In the genomic region with DNA sequence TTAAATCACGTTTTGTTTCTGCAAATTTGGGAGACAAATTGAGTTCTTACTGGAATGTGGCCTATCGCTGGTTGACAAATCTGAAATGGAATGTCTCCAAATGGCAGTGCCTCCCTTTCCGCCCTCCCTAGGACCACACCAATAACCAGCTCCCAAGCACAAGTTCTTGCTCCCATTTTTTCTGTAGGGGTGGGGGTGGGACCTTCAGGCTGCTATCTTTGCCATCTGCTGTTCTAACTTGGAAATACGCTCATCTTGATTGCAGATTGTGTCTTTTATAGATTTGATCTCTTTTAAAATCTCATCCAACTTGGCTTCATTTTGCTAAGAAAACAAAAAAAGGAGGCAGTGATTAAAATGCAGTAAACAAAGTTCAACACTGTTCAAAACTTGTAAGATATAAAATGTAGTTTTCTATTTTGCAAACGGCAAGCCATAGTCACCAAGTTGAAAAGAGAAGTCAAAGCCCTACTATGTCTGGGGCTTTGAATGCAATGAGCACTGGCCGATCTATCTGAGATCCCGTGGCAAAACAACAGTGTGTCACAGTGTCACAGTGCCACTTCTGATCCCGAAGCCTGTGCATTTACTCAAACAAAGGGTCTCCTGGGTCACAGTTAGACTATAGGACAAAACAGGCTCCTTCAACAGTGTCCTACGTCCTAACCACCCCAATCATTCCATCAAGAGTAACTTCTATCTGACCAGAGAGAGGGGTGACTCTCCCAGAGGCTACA, we compare ENCODE assay signal across 12 cellular contexts. TPM values are rescaled to one million over a fixed set of nuclear protein-coding genes. Genes with fewer than 3 reads are reported as not detected.
A peak's percentile ranks its signal among the peaks of the same experiment; 100 is the strongest.
DNase-seq lines count a peak whose midpoint lies in the region; ATAC-seq and TF ChIP-seq lines count a peak whose summit lies in the region.
"Had no signal": no experiment of that assay in that cellular context is flagged by ENCODE, and none has a peak within 500 bp of the region (broad histone marks: within the 10 kb centered on the region; RNA-seq: fewer than 3 reads in every experiment).

No MANE protein-coding gene starts in this region.

- DNase-seq in CD14-positive monocyte (ENCODE audit: low spot score), result no peak
- peak; percentile 31 for DNase-seq in NAMALWA (ENCODE audit: low spot score)
- peak; percentile 50 for DNase-seq in endodermal cell
- DNase-seq in osteoblast (ENCODE audit: insufficient read length, low spot score, missing footprints), result no peak
- DNase-seq in colonic mucosa, result no peak
- DNase-seq in NCI-H187 (lab: John Stamatoyannopoulos, UW), result no peak
- DNase-seq in NCI-H2081 treated with DMSO at 0.1 percent for 48 hours (lab: John Stamatoyannopoulos, UW), result no peak
- DNase-seq: activated T-cell treated with anti-CD3 and anti-CD28 coated beads for 4 hours, NCI-H510A had no signal

- H3K36me3 Mint-ChIP-seq in CD14-positive monocyte (peaks cover 77 to 86% of the 10 kb centered on the region in 2 donors), endodermal cell (ENCODE audit: low read depth) (peaks cover 60% of the 10 kb centered on the region)

- H3K4me3 Mint-ChIP-seq in CD14-positive monocyte, result no peak overlapping the region
- H3K4me3 Mint-ChIP-seq in endodermal cell, result no peak overlapping the region

- no peaks in the 10 kb centered on the region for H3K27me3 ChIP-seq in endodermal cell (ENCODE audit: control insufficient read depth, insufficient read depth, low read length, poor library complexity, severe bottlenecking)
- H3K27me3 ChIP-seq in osteoblast (ENCODE audit: insufficient read depth, low read length), result no peaks in the 10 kb centered on the region
- H3K27me3 ChIP-seq in colonic mucosa, result no peaks in the 10 kb centered on the region

- no peak overlapping the region for H3K9ac ChIP-seq in endodermal cell (ENCODE audit: extremely low read depth, low read length, poor library complexity, severe bottlenecking)
- H3K9ac ChIP-seq in colonic mucosa (ENCODE audit: low read depth in 2 of 2, low read length in 2 of 2), result no peak overlapping the region

- H3K4me2 ChIP-seq in osteoblast (ENCODE audit: insufficient read depth, low read length), result no peak overlapping the region

- no peak for ATAC-seq in HG02623 (IDR thresholded peaks at IDR 0.05; ENCODE audit: unreplicated experiment)
- ATAC-seq: sciatic nerve had no signal

- H3K27ac Mint-ChIP-seq in CD14-positive monocyte, result peak overlapping the region; percentile 41 to 84 (median 57)
- H3K27ac Mint-ChIP-seq in endodermal cell, result no peak overlapping the region

- WGBS in endodermal cell (ENCODE audit: insufficient coverage in 1 of 2, insufficient read length in 1 of 2), 2 experiments, result 90 to 93% methylated on average over 7 to 9 of the region's 9 CpGs

- peaks cover 0 to 2% (median 0%) of the 10 kb centered on the region in 7 donors for H3K9me3 Mint-ChIP-seq in CD14-positive monocyte
- H3K9me3 Mint-ChIP-seq in endodermal cell, result no peaks in the 10 kb centered on the region

- no peak overlapping the region for H2AFZ ChIP-seq in osteoblast (ENCODE audit: low read length)

- intact Hi-C loops in CD14-positive monocyte (cut with micrococcal nuclease), result no loop called here
- intact Hi-C loops in colonic mucosa (cut with DNase I), result no loop called here

- H3K27ac ChIP-seq in endodermal cell (ENCODE audit: low read depth, low read length), result no peak overlapping the region
- peak overlapping the region; percentile 83 for H3K27ac ChIP-seq in osteoblast (ENCODE audit: low read depth, low read length)
- H3K27ac ChIP-seq in colonic mucosa, result no peak overlapping the region

- H3K4me1 Mint-ChIP-seq in CD14-positive monocyte (peaks cover 13% of the 10 kb centered on the region), endodermal cell (peaks cover 2% of the 10 kb centered on the region)

- no peaks in the 10 kb centered on the region for H3K4me1 ChIP-seq in endodermal cell (ENCODE audit: control insufficient read depth, insufficient read depth, low read length)
- peaks cover 58% of the 10 kb centered on the region for H3K4me1 ChIP-seq in osteoblast (ENCODE audit: insufficient read depth, low read length)
- no peaks in the 10 kb centered on the region for H3K4me1 ChIP-seq in colonic mucosa

- H3K36me3 ChIP-seq in endodermal cell (ENCODE audit: control insufficient read depth, insufficient read depth, low read length) (peaks cover 96% of the 10 kb centered on the region), osteoblast (ENCODE audit: insufficient read depth, low read length) (peaks cover 69% of the 10 kb centered on the region), colonic mucosa (peaks cover 20% of the 10 kb centered on the region)

- H4K20me1 ChIP-seq in osteoblast (ENCODE audit: insufficient read depth, low read length), result peaks cover 13% of the 10 kb centered on the region

- H3K27me3 Mint-ChIP-seq in CD14-positive monocyte (ENCODE audit: low read depth in 3 of 3), result no peaks in the 10 kb centered on the region
- no peaks in the 10 kb centered on the region for H3K27me3 Mint-ChIP-seq in endodermal cell (ENCODE audit: insufficient read depth)

- H3K4me3 ChIP-seq in endodermal cell (ENCODE audit: low read length), result no peak overlapping the region
- no peak overlapping the region for H3K4me3 ChIP-seq in osteoblast (ENCODE audit: insufficient read depth, low read length)
- no peak overlapping the region for H3K4me3 ChIP-seq in colonic mucosa

- TF ChIP-seq CTCF in CD14-positive monocyte (IDR thresholded peaks at IDR 0.05) (no peak), endodermal cell (conservative IDR thresholded peaks at IDR 0.05) (peak; percentile 19), osteoblast (IDR thresholded peaks at IDR 0.05; ENCODE audit: extremely low read depth, low read depth, low read length) (peak; percentile 17), colonic mucosa (IDR thresholded peaks at IDR 0.05) (no peak)

- H3K79me2 ChIP-seq in osteoblast (ENCODE audit: insufficient read depth, low read length), result peaks cover 46% of the 10 kb centered on the region

- H3K9me3 ChIP-seq in endodermal cell (ENCODE audit: control insufficient read depth, low read length) (no peaks in the 10 kb centered on the region), osteoblast (ENCODE audit: low read depth, low read length) (no peaks in the 10 kb centered on the region), colonic mucosa (no peaks in the 10 kb centered on the region)

RNA-seq across cellular contexts. Expression of a gene that starts 13.7 kb away (rescaled TPM):
- polyA plus RNA-seq in CD14-positive monocyte, result 100 to 1,000 TPM; 247 to 349 TPM
- under 1 TPM in 1 of 2 donors, not detected in 1; 0.13 TPM for total RNA-seq in endodermal cell
- 0.18 TPM for polyA plus RNA-seq in endodermal cell (2013, experiment 1 of 2)
- polyA plus RNA-seq in endodermal cell (2013, experiment 2 of 2), result 0.46 TPM
- 1.1 and 1.2 TPM in 2 replicates for total RNA-seq in osteoblast
- total RNA-seq in colonic mucosa, result 1 to 10 TPM; 2.5 to 4.4 TPM

RNA-seq across cellular contexts. Expression of a gene that starts 49.5 kb away (rescaled TPM):
- under 1 TPM; 0.18 to 0.56 TPM for polyA plus RNA-seq in CD14-positive monocyte
- under 1 TPM; 0.11 to 0.15 TPM for total RNA-seq in endodermal cell
- polyA plus RNA-seq in endodermal cell (2013, experiment 1 of 2), result 4.3 TPM
- polyA plus RNA-seq in endodermal cell (2013, experiment 2 of 2), result 4.3 TPM
- total RNA-seq in osteoblast, result 359 and 362 TPM in 2 replicates
- 1 to 10 TPM; 7.2 to 8.8 TPM for total RNA-seq in colonic mucosa
- polyA plus RNA-seq: keratinocyte had no signal

Comparison
In these comparisons a context has a peak if more than half of its experiments do, and no peak if none do; other contexts are left out.
1. DNase-seq: peak in NAMALWA (single experiment) and endodermal cell (single experiment); none in CD14-positive monocyte (single experiment), osteoblast (single experiment), colonic mucosa (single experiment), NCI-H187 (0 of 2) and NCI-H2081 treated with DMSO at 0.1 percent for 48 hours (single experiment).
2. CTCF ChIP-seq: peak in endodermal cell (single experiment) and osteoblast (single experiment); none in CD14-positive monocyte (single experiment) and colonic mucosa (single experiment).
3. RNA of a gene that starts 49.5 kb away (total RNA-seq): 359 to 362 TPM in osteoblast; 7.2 to 8.8 TPM in colonic mucosa and 0.11 to 0.15 TPM in endodermal cell; every median in the first group is over 10 times any median in the second.